ENCODE assay signal across 8 cellular contexts in genomic region chr4:37389967-37390580, GRCh38.
DNase-seq lines count a peak whose midpoint lies in the region; ATAC-seq, FAIRE-seq and TF ChIP-seq lines count a peak whose summit lies in the region.

No MANE protein-coding gene starts in this region.

- no peak overlapping the region for H3K27ac ChIP-seq in neural cell (ENCODE audit: low read length)

- no peak overlapping the region for H3K9ac ChIP-seq in neural cell (ENCODE audit: low read length)

- peak; percentile 89 for TF ChIP-seq CTCF in neural cell (IDR thresholded peaks at IDR 0.05; ENCODE audit: poor library complexity, severe bottlenecking)

- H4K20me1 ChIP-seq in neural cell (ENCODE audit: insufficient read depth) = no peaks in the 10 kb centered on the region

- no peaks in the 10 kb centered on the region for H3K9me2 ChIP-seq in neural cell (ENCODE audit: insufficient read depth, low read length)

- H3K9me3 ChIP-seq in neural cell (ENCODE audit: low read length) = no peaks in the 10 kb centered on the region

- ATAC-seq in GM21737 (IDR thresholded peaks at IDR 0.05; ENCODE audit: unreplicated experiment) = peak; percentile 53

- peak; percentile 91 for TF ChIP-seq RAD21 in neural cell (conservative IDR thresholded peaks at IDR 0.05)

- H3K79me2 ChIP-seq in neural cell (replicated peaks; ENCODE audit: insufficient read depth, low read length) = no peaks in the 10 kb centered on the region

- H3K27me3 ChIP-seq in neural cell (ENCODE audit: insufficient read depth, low read depth, low read length) = no peaks in the 10 kb centered on the region

- no peak overlapping the region for H3K4me2 ChIP-seq in neural cell (ENCODE audit: low read length)

- no peaks in the 10 kb centered on the region for H3F3A ChIP-seq in neural cell (ENCODE audit: insufficient read depth, low read length, poor library complexity, severe bottlenecking)

- DNase-seq in stimulated activated CD4-positive, alpha-beta T cell treated with anti-CD3 and anti-CD28 coated beads, Interleukin-15, amount 100 ng/mL, for 24 hours = peak; percentile 39
- no peak for DNase-seq in stimulated activated CD4-positive, alpha-beta T cell treated with anti-CD3 and anti-CD28 coated beads, Interleukin-1b, Interleukin-23, amount 100 ng/mL, for 48 hours
- peak; percentile 63 for DNase-seq in Jurkat, Clone E6-1 (ENCODE audit: low read depth, low spot score)
- peak; percentile 44 for DNase-seq in RPMI8226
- no peak for DNase-seq in mesenteric fat pad (ENCODE audit: low spot score)

- TF ChIP-seq EP300 in neural cell (conservative IDR thresholded peaks at IDR 0.05; ENCODE audit: poor library complexity, severe bottlenecking) = no peak

- H2AFZ ChIP-seq in neural cell (ENCODE audit: low read depth, low read length) = no peak overlapping the region

- no peaks in the 10 kb centered on the region for H3K36me3 ChIP-seq in neural cell (ENCODE audit: insufficient read depth, low read length)

- peak; percentile 93 for FAIRE-seq in endometrium (lab: Jason Lieb, UNC)

- no peak overlapping the region for H3K4me3 ChIP-seq in Jurkat, Clone E6-1 (ENCODE audit: low read length)
- no peak overlapping the region for H3K4me3 ChIP-seq in neural cell (ENCODE audit: low read length)

TF ChIP-seq in neural cell, 6 proteins besides CTCF, POLR2A, EP300 and RAD21:
- TF ChIP-seq, protein P1, sequence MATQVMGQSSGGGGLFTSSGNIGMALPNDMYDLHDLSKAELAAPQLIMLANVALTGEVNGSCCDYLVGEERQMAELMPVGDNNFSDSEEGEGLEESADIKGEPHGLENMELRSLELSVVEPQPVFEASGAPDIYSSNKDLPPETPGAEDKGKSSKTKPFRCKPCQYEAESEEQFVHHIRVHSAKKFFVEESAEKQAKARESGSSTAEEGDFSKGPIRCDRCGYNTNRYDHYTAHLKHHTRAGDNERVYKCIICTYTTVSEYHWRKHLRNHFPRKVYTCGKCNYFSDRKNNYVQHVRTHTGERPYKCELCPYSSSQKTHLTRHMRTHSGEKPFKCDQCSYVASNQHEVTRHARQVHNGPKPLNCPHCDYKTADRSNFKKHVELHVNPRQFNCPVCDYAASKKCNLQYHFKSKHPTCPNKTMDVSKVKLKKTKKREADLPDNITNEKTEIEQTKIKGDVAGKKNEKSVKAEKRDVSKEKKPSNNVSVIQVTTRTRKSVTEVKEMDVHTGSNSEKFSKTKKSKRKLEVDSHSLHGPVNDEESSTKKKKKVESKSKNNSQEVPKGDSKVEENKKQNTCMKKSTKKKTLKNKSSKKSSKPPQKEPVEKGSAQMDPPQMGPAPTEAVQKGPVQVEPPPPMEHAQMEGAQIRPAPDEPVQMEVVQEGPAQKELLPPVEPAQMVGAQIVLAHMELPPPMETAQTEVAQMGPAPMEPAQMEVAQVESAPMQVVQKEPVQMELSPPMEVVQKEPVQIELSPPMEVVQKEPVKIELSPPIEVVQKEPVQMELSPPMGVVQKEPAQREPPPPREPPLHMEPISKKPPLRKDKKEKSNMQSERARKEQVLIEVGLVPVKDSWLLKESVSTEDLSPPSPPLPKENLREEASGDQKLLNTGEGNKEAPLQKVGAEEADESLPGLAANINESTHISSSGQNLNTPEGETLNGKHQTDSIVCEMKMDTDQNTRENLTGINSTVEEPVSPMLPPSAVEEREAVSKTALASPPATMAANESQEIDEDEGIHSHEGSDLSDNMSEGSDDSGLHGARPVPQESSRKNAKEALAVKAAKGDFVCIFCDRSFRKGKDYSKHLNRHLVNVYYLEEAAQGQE (IDR thresholded peaks at IDR 0.05; ENCODE audit: borderline replicate concordance) = no peak
- TF ChIP-seq POLR2AphosphoS5 (IDR thresholded peaks at IDR 0.05) (no peak), MXI1 (conservative IDR thresholded peaks at IDR 0.05; ENCODE audit: poor library complexity, severe bottlenecking) (no peak), SMC3 (conservative IDR thresholded peaks at IDR 0.05; ENCODE audit: poor library complexity) (peak; percentile 91), EZH2 (IDR thresholded peaks at IDR 0.05; ENCODE audit: borderline replicate concordance, insufficient read depth, low read length, poor library complexity, severe bottlenecking) (no peak), TAF1 (IDR thresholded peaks at IDR 0.05; ENCODE audit: low read depth) (no peak)

Comparison
In these comparisons a context has a peak if more than half of its experiments do, and no peak if none do; other contexts are left out.
1. DNase-seq: peak in stimulated activated CD4-positive, alpha-beta T cell treated with anti-CD3 and anti-CD28 coated beads, Interleukin-15, amount 100 ng/mL, for 24 hours (single experiment), Jurkat, Clone E6-1 (single experiment) and RPMI8226 (single experiment); none in stimulated activated CD4-positive, alpha-beta T cell treated with anti-CD3 and anti-CD28 coated beads, Interleukin-1b, Interleukin-23, amount 100 ng/mL, for 48 hours (single experiment) and mesenteric fat pad (single experiment).